ENCODE assay signal across 8 cellular contexts in the genomic region with DNA sequence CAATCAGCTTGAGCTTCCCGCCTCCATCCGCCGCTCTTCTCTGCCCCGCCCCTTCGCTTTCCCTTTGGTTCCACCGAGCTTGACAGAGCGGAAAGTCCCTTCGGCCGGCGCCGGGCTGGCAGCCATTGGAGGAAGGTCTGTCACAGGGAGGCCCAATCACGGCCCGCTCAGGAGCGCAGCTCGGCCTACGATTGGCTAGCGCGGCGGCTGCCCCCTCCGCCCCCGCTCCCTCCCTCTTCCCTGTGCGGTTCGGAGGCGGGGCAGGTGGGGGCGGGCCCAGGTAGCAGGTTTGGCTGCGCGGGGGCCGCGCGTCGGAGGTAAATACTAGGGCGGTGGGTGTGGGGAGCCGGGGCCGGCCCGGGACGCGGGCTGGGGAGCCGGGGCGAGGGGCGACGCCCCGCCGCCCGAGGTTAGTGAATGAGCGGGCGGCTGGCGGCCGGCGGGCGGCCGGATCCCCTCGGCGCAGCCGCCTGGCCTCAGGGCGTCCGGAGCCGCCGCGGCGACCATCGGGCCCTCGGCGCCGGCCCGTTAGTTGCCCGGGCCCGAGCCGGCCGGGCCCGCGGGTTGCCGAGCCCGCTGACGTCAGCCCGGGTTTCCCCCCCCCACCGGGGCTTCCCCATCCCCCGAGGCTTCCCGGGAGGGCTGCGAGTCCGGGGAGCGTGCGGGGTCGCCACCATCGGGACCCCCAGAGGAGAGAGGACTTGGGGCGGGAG. TPM values are rescaled to one million over a fixed set of nuclear protein-coding genes. Genes with fewer than 3 reads are reported as not detected.
DNase-seq lines count a peak whose midpoint lies in the region; ATAC-seq, FAIRE-seq and TF ChIP-seq lines count a peak whose summit lies in the region.

A gene (plus strand): TSS at position 279 of the 713 bp plus-strand sequence. CDS start 7,613 bp downstream, outside the sequence.

- H3K27ac ChIP-seq in rectal smooth muscle tissue (ENCODE audit: low read depth, low read length) (peak within 1 kb of the TSS; percentile 84), aorta (ENCODE audit: low read depth in 1 of 2, low read length in 2 of 2) (peak within 1 kb of the TSS; percentile 16 to 89)

- H3K4me3 ChIP-seq in astrocyte of the cerebellum (ENCODE audit: low read depth, low read length) = peak within 1 kb of the TSS; percentile 78
- H3K4me3 ChIP-seq in rectal smooth muscle tissue (ENCODE audit: low read length) = peak within 1 kb of the TSS; percentile 77
- peak within 1 kb of the TSS; percentile 79 to 93 for H3K4me3 ChIP-seq in aorta (ENCODE audit: low read length in 2 of 2)

- intact Hi-C loops in aorta (cut with DNase I) = loop anchor here in 1 of 2 donors (5.0 to 10.0 kb wide), 2 partner anchors 45 to 367 kb away; no protein-coding TSS in a partner anchor

- no peaks in the 10 kb centered on the region for H3K9me3 ChIP-seq in aorta (ENCODE audit: control insufficient read depth, low read length)

- peak within 1 kb of the TSS; percentile 70 for H3K9ac ChIP-seq in rectal smooth muscle tissue (ENCODE audit: low read length)

- 1% methylated on average over 50 to 85 of the region's 85 CpGs for WGBS in aorta, 2 donors

- H3K27me3 ChIP-seq in rectal smooth muscle tissue (ENCODE audit: control insufficient read depth, insufficient read depth, low read length) (no peaks in the 10 kb centered on the region), aorta (ENCODE audit: control insufficient read depth in 1 of 2, insufficient read depth in 2 of 2, low read length in 1 of 2) (no peaks in the 10 kb centered on the region)

- ATAC-seq in HG02981 (IDR thresholded peaks at IDR 0.05; ENCODE audit: unreplicated experiment) = peak; percentile 94
- peak; percentile 99 for ATAC-seq in aorta (ENCODE audit: low FRiP score)

- no peaks in the 10 kb centered on the region for H3K36me3 ChIP-seq in rectal smooth muscle tissue (ENCODE audit: control insufficient read depth, insufficient read depth, low read length)
- H3K36me3 ChIP-seq in aorta (ENCODE audit: control insufficient read depth in 1 of 2, insufficient read depth in 2 of 2, low read length in 1 of 2) = no peaks in the 10 kb centered on the region

- peak; percentile 100 for FAIRE-seq in GM18507 (lab: Jason Lieb, UNC)

- TF ChIP-seq CTCF in astrocyte of the cerebellum (IDR thresholded peaks at IDR 0.05; ENCODE audit: low read depth, low read length, missing control alignments) = no peak

- peaks cover 9% of the 10 kb centered on the region for H3K4me1 ChIP-seq in rectal smooth muscle tissue (ENCODE audit: control insufficient read depth, insufficient read depth, low read length)
- peaks cover 0 to under 1% of the 10 kb centered on the region in 2 donors for H3K4me1 ChIP-seq in aorta (ENCODE audit: control insufficient read depth in 1 of 2, insufficient read depth in 2 of 2, low read length in 2 of 2)

- in situ Hi-C loops in astrocyte of the cerebellum (cut with HindIII; ENCODE audit: low sequenced_read_pairs) = no loop called here

- DNase-seq in GM18507 (ENCODE audit: extremely low spot score, insufficient read length, low read depth) (peak; percentile 96), NCI-H2029 treated with DMSO at 0.1 percent for 48 hours (lab: John Stamatoyannopoulos, UW) (peak; percentile 60), T-helper 9 cell (peak; percentile 98), astrocyte of the cerebellum (ENCODE audit: low read depth) (peak; percentile 99), hepatic stellate cell (ENCODE audit: low spot score) (peak; percentile 98), aorta (peak; percentile 100)

RNA-seq across cellular contexts. Expression of the gene that starts here (rescaled TPM):
- total RNA-seq in aorta = 10 to 100 TPM; 59.0 to 65.1 TPM
- 10 to 100 TPM; 15.8 to 26.4 TPM for polyA plus RNA-seq in aorta

Comparison
In these comparisons a context has a peak if more than half of its experiments do, and no peak if none do; other contexts are left out.
1. Peak in every context shown above with its lines: DNase-seq, ATAC-seq, H3K4me3 ChIP-seq and H3K27ac ChIP-seq.